8 cellular contexts compared by ENCODE assay signal in the genomic region with DNA sequence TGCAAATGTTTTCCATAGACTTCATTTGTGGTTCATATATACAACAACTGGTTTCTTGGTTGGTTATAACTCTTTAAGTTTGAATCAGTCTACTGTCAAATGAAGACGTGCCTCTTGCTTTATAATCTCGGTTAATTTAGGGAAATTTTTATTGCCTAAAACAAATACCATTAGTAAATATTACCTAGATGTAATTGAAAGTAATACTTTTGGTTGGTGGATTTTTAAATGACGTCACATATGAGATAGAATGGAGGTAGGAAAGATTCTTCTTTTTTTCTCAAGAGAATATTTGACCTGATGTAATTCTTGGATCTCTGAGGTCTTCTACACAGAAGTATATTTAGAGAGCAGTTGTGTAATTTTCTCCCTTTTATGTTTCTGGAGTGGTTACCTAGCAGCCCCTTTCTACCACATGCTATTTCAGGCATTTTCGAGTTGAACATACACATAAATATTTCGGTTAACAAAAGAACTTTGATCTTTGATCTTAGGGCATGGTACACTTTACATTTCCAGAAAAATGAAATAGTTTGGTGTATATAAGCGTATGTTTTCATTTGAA. TPM values are rescaled to one million over a fixed set of nuclear protein-coding genes. Genes with fewer than 3 reads are reported as not detected.
DNase-seq lines count a peak whose midpoint lies in the region; ATAC-seq, FAIRE-seq and TF ChIP-seq lines count a peak whose summit lies in the region.

No MANE protein-coding gene starts in this region.

- POLR2A ChIA-PET in H1 (lab: Charles Lee; ENCODE audit: partially characterized antibody) = interaction anchor here (0.6 to 3.0 kb wide), 5 partner anchors 10 to 106 kb away, joined by 4 to 164 read pairs (median 12); no protein-coding TSS in a partner anchor
- POLR2A ChIA-PET in HEK293T (lab: Yijun Ruan, JAX) = interaction anchor here (0.6 kb wide), 1 partner anchor 404 kb away, joined by 3 read pairs; a partner anchor contains a TSS

- no peaks in the 10 kb centered on the region for H3K27me3 ChIP-seq in RWPE2 (ENCODE audit: insufficient read depth, poor library complexity, severe bottlenecking)
- no peaks in the 10 kb centered on the region for H3K27me3 ChIP-seq in H1 (replicated peaks in 1 of 4; ENCODE audit: control insufficient read depth in 3 of 4, extremely low read depth in 1 of 4, insufficient read depth in 3 of 4, low read length in 3 of 4)
- no peaks in the 10 kb centered on the region for H3K27me3 ChIP-seq in neural progenitor cell

- FAIRE-seq in H1 (lab: Jason Lieb, UNC) = peak; percentile 32

- TF ChIP-seq RAD21 in H1 (IDR thresholded peaks at IDR 0.05 in 1 of 2, conservative IDR thresholded peaks at IDR 0.05 in 1 of 2; ENCODE audit: low read depth in 2 of 2, low read length in 2 of 2) = no peak

- H2BK120ac ChIP-seq in H1 (replicated peaks; ENCODE audit: low read depth, low read length) = no peak overlapping the region

- peak overlapping the region; percentile 25 to 74 for H3K4me2 ChIP-seq in H1 (ENCODE audit: insufficient read depth in 1 of 2, low read depth in 2 of 2, low read length in 2 of 2)
- peak overlapping the region; percentile 94 for H3K4me2 ChIP-seq in neural progenitor cell

- ATAC-seq in GM18508 (IDR thresholded peaks at IDR 0.05; ENCODE audit: insufficient read depth, unreplicated experiment) (peak; percentile 30), HG03066 (IDR thresholded peaks at IDR 0.05; ENCODE audit: low read depth, unreplicated experiment) (peak; percentile 36), RWPE2 (ENCODE audit: low read depth) (no peak)

- no peak overlapping the region for H3K4ac ChIP-seq in H1 (replicated peaks; ENCODE audit: insufficient read length, low read depth, low read length)

- CTCF ChIA-PET in H1 (lab: Charles Lee; ENCODE audit: partially characterized antibody) = no interaction called here
- CTCF ChIA-PET in HEK293T (lab: Yijun Ruan, JAX) = no interaction called here

- H2BK5ac ChIP-seq in H1 (ENCODE audit: low read depth, low read length) = no peak overlapping the region

- no peaks in the 10 kb centered on the region for H3K23me2 ChIP-seq in H1 (ENCODE audit: low read depth, low read length)

- H2AK5ac ChIP-seq in H1 (ENCODE audit: low read depth, low read length) = no peak overlapping the region

- no peak for TF ChIP-seq EP300 in H1 (IDR thresholded peaks at IDR 0.05; ENCODE audit: borderline replicate concordance in 1 of 2, low read depth in 2 of 2, low read length in 2 of 2)

- peak; percentile 54 to 61 for DNase-seq in AML-193 (lab: John Stamatoyannopoulos, UW)
- DNase-seq in RWPE2 (ENCODE audit: low spot score) = no peak
- no peak for DNase-seq in H1 (ENCODE audit: low read depth in 1 of 2, low spot score in 2 of 2)
- no peak for DNase-seq in neural progenitor cell (ENCODE audit: low spot score)
- DNase-seq in HEK293T (ENCODE audit: extremely low spot score) = no peak
- no peak for DNase-seq in NCI-H345 (lab: John Stamatoyannopoulos, UW)

- H3K9ac ChIP-seq in H1 (replicated peaks in 1 of 4; ENCODE audit: extremely low read depth in 1 of 4, low read depth in 3 of 4, low read length in 3 of 4) (peak overlapping the region in 3 of 4 experiments; percentile 23 to 84 (median 49); a peak in 3 of 7 replicates), neural progenitor cell (peak overlapping the region; percentile 71)

- H3K36me3 ChIP-seq in RWPE2 (ENCODE audit: low read depth) (no peaks in the 10 kb centered on the region), H1 (ENCODE audit: control insufficient read depth in 2 of 4, insufficient read depth in 4 of 4, low read length in 3 of 4) (peaks cover 0 to 3% (median 0%) of the 10 kb centered on the region in 4 experiments; a peak in 1 of 8 replicates), neural progenitor cell (no peaks in the 10 kb centered on the region)

- H3K27ac ChIP-seq in RWPE2 (ENCODE audit: poor library complexity, severe bottlenecking) (peak overlapping the region; percentile 83), H1 (ENCODE audit: low read depth, low read length) (no peak overlapping the region), neural progenitor cell (peak overlapping the region; percentile 92)

- H4K91ac ChIP-seq in H1 (replicated peaks; ENCODE audit: insufficient read length, low read length) = no peak overlapping the region

- no peak overlapping the region for H3K14ac ChIP-seq in H1 (ENCODE audit: insufficient read length)

- H2AFZ ChIP-seq in H1 (ENCODE audit: low read length) (no peak overlapping the region), neural progenitor cell (replicated peaks) (no peak overlapping the region)

- no peak overlapping the region for H3K18ac ChIP-seq in H1 (ENCODE audit: extremely low read depth, low read length)

- H3K4me1 Mint-ChIP-seq in neural progenitor cell = peaks cover 12% of the 10 kb centered on the region

- H4K5ac ChIP-seq in H1 (ENCODE audit: insufficient read length, low read depth, low read length) = peak overlapping the region; percentile 44

- peaks cover 26% of the 10 kb centered on the region for H3F3A ChIP-seq in neural progenitor cell (ENCODE audit: low read depth)

- peaks cover 34% of the 10 kb centered on the region for H3K36me3 Mint-ChIP-seq in neural progenitor cell

- H3K9me3 Mint-ChIP-seq in neural progenitor cell = peaks cover 51% of the 10 kb centered on the region

- no peaks in the 10 kb centered on the region for H3K79me1 ChIP-seq in H1 (ENCODE audit: low read depth, low read length)

- TF ChIP-seq POLR2A in H1 (IDR thresholded peaks at IDR 0.05; ENCODE audit: control extremely low read depth in 1 of 2, low read depth in 2 of 2, low read length in 2 of 2) = no peak

- H3K4me3 ChIP-seq in RWPE2 (ENCODE audit: severe bottlenecking) = peak overlapping the region; percentile 63
- H3K4me3 ChIP-seq in H1 (ENCODE audit: extremely low read depth in 1 of 4, insufficient read depth in 2 of 4, low read depth in 3 of 4, low read length in 4 of 4) = peak overlapping the region; percentile 65 to 90 (median 73)
- H3K4me3 ChIP-seq in neural progenitor cell = peak overlapping the region; percentile 75

- no peak for TF ChIP-seq CTCF in RWPE2 (IDR thresholded peaks at IDR 0.05; ENCODE audit: poor library complexity, severe bottlenecking)
- no peak for TF ChIP-seq CTCF in H1 (IDR thresholded peaks at IDR 0.05; ENCODE audit: control extremely low read depth in 1 of 3, insufficient read depth in 1 of 3, low read depth in 1 of 3, low read length in 3 of 3)
- TF ChIP-seq CTCF in neural progenitor cell (IDR thresholded peaks at IDR 0.05) = no peak

- WGBS in H1 (ENCODE audit: extremely low coverage in 1 of 2, insufficient coverage in 1 of 2, insufficient read length in 1 of 2, insufficient replicate concordance in 2 of 2, low coverage in 1 of 2, low lambda C conversion rate in 2 of 2, missing lambda C conversion rate in 1 of 2), 2 experiments = 36% methylated on average over 6 of the region's 6 CpGs; no CpG with 5 or more reads in 1 of the 2 experiments

- H3K27me3 Mint-ChIP-seq in neural progenitor cell (ENCODE audit: insufficient read depth, low read depth) = peaks cover 3% of the 10 kb centered on the region

- no peak overlapping the region for H3K56ac ChIP-seq in H1 (replicated peaks; ENCODE audit: insufficient read length, low read depth, low read length)

- no peak overlapping the region for H2BK12ac ChIP-seq in H1 (ENCODE audit: low read depth, low read length)

- no peak overlapping the region for H3K23ac ChIP-seq in H1 (ENCODE audit: insufficient read length)

- H4K8ac ChIP-seq in H1 (ENCODE audit: extremely low read depth, insufficient read depth, low read length) = no peak overlapping the region

- peak overlapping the region; percentile 90 for H3K4me3 Mint-ChIP-seq in neural progenitor cell

- peaks cover 7% of the 10 kb centered on the region for H3K4me1 ChIP-seq in RWPE2 (ENCODE audit: insufficient read depth, poor library complexity, severe bottlenecking)
- H3K4me1 ChIP-seq in H1 (replicated peaks in 1 of 4; ENCODE audit: control insufficient read depth in 3 of 4, insufficient read depth in 4 of 4, low read length in 3 of 4) = peaks cover 0 to 2% (median 0%) of the 10 kb centered on the region in 4 experiments; a peak in 1 of 7 replicates
- H3K4me1 ChIP-seq in neural progenitor cell = peaks cover 35% of the 10 kb centered on the region

- peak overlapping the region; percentile 78 for H3K27ac Mint-ChIP-seq in neural progenitor cell

- H3K79me2 ChIP-seq in H1 (ENCODE audit: control insufficient read depth in 1 of 2, insufficient read depth in 2 of 2, low read length in 2 of 2) (peaks cover 20 to 63% of the 10 kb centered on the region in 2 experiments), neural progenitor cell (ENCODE audit: low read depth) (peaks cover 63% of the 10 kb centered on the region)

- no peak overlapping the region for H2BK15ac ChIP-seq in H1 (ENCODE audit: low read length)

- H3K9me3 ChIP-seq in RWPE2 (ENCODE audit: severe bottlenecking) (no peaks in the 10 kb centered on the region), H1 (ENCODE audit: insufficient read depth in 2 of 2, low read depth in 1 of 2, low read length in 1 of 2) (no peaks in the 10 kb centered on the region), neural progenitor cell (ENCODE audit: low read depth) (no peaks in the 10 kb centered on the region)

- H4K20me1 ChIP-seq in H1 (replicated peaks in 1 of 2; ENCODE audit: control insufficient read depth in 1 of 2, insufficient read depth in 2 of 2, low read length in 2 of 2) = peaks cover 4% of the 10 kb centered on the region in 2 experiments
- H4K20me1 ChIP-seq in neural progenitor cell (ENCODE audit: low read depth) = no peaks in the 10 kb centered on the region

- H2BK20ac ChIP-seq in H1 (ENCODE audit: low read length) = no peak overlapping the region

TF ChIP-seq in H1, 55 proteins besides CTCF, POLR2A, EP300 and RAD21:
- no peak for TF ChIP-seq SP4 (IDR thresholded peaks at IDR 0.05; ENCODE audit: low read length)
- 0 out of 2 replicates have a peak, but pooled peaks have one; percentile 13 for TF ChIP-seq JUND (IDR thresholded peaks at IDR 0.05; ENCODE audit: low read length)

TF ChIP-seq in HEK293T, 16 proteins besides CTCF, POLR2A, EP300 and RAD21:
- no peak for TF ChIP-seq L3MBTL2 (conservative IDR thresholded peaks at IDR 0.05)
- no peak for TF ChIP-seq HDGF (IDR thresholded peaks at IDR 0.05; ENCODE audit: borderline replicate concordance)

RNA-seq across cellular contexts. Expression of a gene that starts 1.7 kb away (rescaled TPM):
- total RNA-seq in H1 (2021; fragmentation: NEBNext Ultra II Directional; extraction: Animal tissue kit (Norgen Biotek cat#: 25700)) = 148 and 149 TPM in 2 replicates
- polyA plus RNA-seq in H1 (2011; rRNA removed) = 34.2 and 47.1 TPM in 2 replicates
- polyA plus RNA-seq in H1 (2011; cell fraction: cytosol; rRNA removed) = 30.2 TPM
- 58.7 TPM for polyA plus RNA-seq in H1 (2011; cell fraction: nucleus; rRNA removed)
- polyA plus RNA-seq in H1 (2012, experiment 1 of 2) = 30.0 to 46.2 TPM (median 35.6 TPM) in 4 replicates
- polyA plus RNA-seq in H1 (2012, experiment 2 of 2) = 1.7 TPM
- polyA plus RNA-seq in H1 (2013, experiment 1 of 2) = 38.2 TPM
- polyA plus RNA-seq in H1 (2013, experiment 2 of 2) = 37.4 TPM
- polyA minus RNA-seq in H1 (2011; rRNA and poly(A)+ RNA removed) = 118 and 132 TPM in 2 replicates
- polyA minus RNA-seq in H1 (2011; cell fraction: cytosol; rRNA and poly(A)+ RNA removed) = 81.7 TPM
- polyA minus RNA-seq in H1 (2011; cell fraction: nucleus; rRNA and poly(A)+ RNA removed) = 149 TPM
- 130 and 187 TPM in 2 replicates for total RNA-seq in neural progenitor cell (ENCODE audit: low replicate concordance)

Comparison
In these comparisons a context has a peak if more than half of its experiments do, and no peak if none do; other contexts are left out.
1. DNase-seq: peak in AML-193 (2 of 2); none in RWPE2 (single experiment), H1 (0 of 2), neural progenitor cell (single experiment), HEK293T (single experiment) and NCI-H345 (single experiment).
2. Peak in every context shown above with its lines, with median percentiles within 50 percentile points of each other: H3K4me3 ChIP-seq.